14 cellular contexts compared by ENCODE assay signal in genomic region chr2:226738821-226739507, GRCh38.
DNase-seq lines count a peak whose midpoint lies in the region; ATAC-seq and TF ChIP-seq lines count a peak whose summit lies in the region.
"Had no signal": no experiment of that assay in that cellular context is flagged by ENCODE, and none has a peak within 500 bp of the region (broad histone marks: within the 10 kb centered on the region; RNA-seq: fewer than 3 reads in every experiment).

No MANE protein-coding gene starts in this region.

- no peak overlapping the region for H3K27ac Mint-ChIP-seq in CD4-positive, alpha-beta T cell
- no peak overlapping the region for H3K27ac Mint-ChIP-seq in natural killer cell treated with Interleukin-12 subunit alpha and Interleukin-12 subunit beta and Interleukin-15 and Interleukin-18, amount 100 ng/mL, for 72 hours
- H3K27ac Mint-ChIP-seq: activated naive CD8-positive, alpha-beta T cell treated with anti-CD3 and anti-CD28 coated beads, Interleukin-2, amount 50 U/mL, for 24 hours; T-helper 1 cell treated with Interleukin-12 subunit alpha and Interleukin-12 subunit beta and Interleukin-4 antibody, amounts not matched to agents 30 μg/mL and 1 μg/mL, for 36 hours had no signal

- no peak for TF ChIP-seq POLR2A in breast epithelium (IDR thresholded peaks at IDR 0.05)
- no peak for TF ChIP-seq POLR2A in upper lobe of left lung (IDR thresholded peaks at IDR 0.05)

- H3K4me1 Mint-ChIP-seq in CD4-positive, alpha-beta T cell (ENCODE audit: low read depth), result peaks cover 8% of the 10 kb centered on the region
- H3K4me1 Mint-ChIP-seq in natural killer cell treated with Interleukin-12 subunit alpha and Interleukin-12 subunit beta and Interleukin-15 and Interleukin-18, amount 100 ng/mL, for 72 hours (ENCODE audit: low read depth in 2 of 2), result no peaks in the 10 kb centered on the region

- H3K4me3 Mint-ChIP-seq in CD4-positive, alpha-beta T cell, result no peak overlapping the region
- H3K4me3 Mint-ChIP-seq in natural killer cell treated with Interleukin-12 subunit alpha and Interleukin-12 subunit beta and Interleukin-15 and Interleukin-18, amount 100 ng/mL, for 72 hours, result no peak overlapping the region
- H3K4me3 Mint-ChIP-seq: activated naive CD8-positive, alpha-beta T cell treated with anti-CD3 and anti-CD28 coated beads, Interleukin-2, amount 50 U/mL, for 24 hours; T-helper 1 cell treated with Interleukin-12 subunit alpha and Interleukin-12 subunit beta and Interleukin-4 antibody, amounts not matched to agents 30 μg/mL and 1 μg/mL, for 36 hours had no signal

- TF ChIP-seq CTCF in breast epithelium (IDR thresholded peaks at IDR 0.05) (no peak), upper lobe of left lung (IDR thresholded peaks at IDR 0.05) (no peak)
- TF ChIP-seq CTCF in CD4-positive, alpha-beta T cell (IDR thresholded peaks at IDR 0.05), result no peak

- H3K27ac ChIP-seq in HUES64 (ENCODE audit: low read depth, low read length) (peak overlapping the region; percentile 50; the same call in 1 of the 2 replicates), breast epithelium (peak overlapping the region; percentile 83), skeletal muscle tissue (ENCODE audit: low read depth, low read length) (peak overlapping the region; percentile 24), upper lobe of left lung (no peak overlapping the region)
- H3K27ac ChIP-seq in CD4-positive, alpha-beta T cell (ENCODE audit: low read depth, low read length), result no peak overlapping the region

- DNase-seq in breast epithelium (ENCODE audit: low spot score in 2 of 2), result peak in 1 of 2 donors; percentile 45
- peak in 1 of 2 donors; percentile 37 for DNase-seq in left colon
- DNase-seq in CD4-positive, alpha-beta T cell, result no peak
- DNase-seq in SW 1271 (lab: John Stamatoyannopoulos, UW), result no peak
- DNase-seq in upper lobe of left lung, result no peak
- DNase-seq in natural killer cell treated with Interleukin-12 subunit alpha and Interleukin-12 subunit beta and Interleukin-15 and Interleukin-18, amount 100 ng/mL, for 72 hours (ENCODE audit: low spot score), result no peak
- DNase-seq: activated naive CD8-positive, alpha-beta T cell treated with anti-CD3 and anti-CD28 coated beads, Interleukin-2, amount 50 U/mL, for 24 hours; activated T-cell treated with anti-CD3 and anti-CD28 coated beads, Interleukin-2, amount 50 U/mL, for 1 hour; NCI-H1092 treated with DMSO at 0.1 percent for 48 hours had no signal

- no peaks in the 10 kb centered on the region for H3K27me3 Mint-ChIP-seq in CD4-positive, alpha-beta T cell
- H3K27me3 Mint-ChIP-seq in natural killer cell treated with Interleukin-12 subunit alpha and Interleukin-12 subunit beta and Interleukin-15 and Interleukin-18, amount 100 ng/mL, for 72 hours, result peaks cover 10 to 17% of the 10 kb centered on the region in 2 donors
- H3K27me3 Mint-ChIP-seq: activated naive CD8-positive, alpha-beta T cell treated with anti-CD3 and anti-CD28 coated beads, Interleukin-2, amount 50 U/mL, for 24 hours had no signal

- ATAC-seq in left colon, result peak; percentile 85
- no peak for ATAC-seq in CD4-positive, alpha-beta T cell (ENCODE audit: poor library complexity)
- ATAC-seq in upper lobe of left lung (ENCODE audit: low FRiP score in 2 of 2), result no peak
- ATAC-seq in natural killer cell treated with Interleukin-12 subunit alpha and Interleukin-12 subunit beta and Interleukin-15 and Interleukin-18, amount 100 ng/mL, for 72 hours, result no peak
- ATAC-seq: activated naive CD8-positive, alpha-beta T cell treated with anti-CD3 and anti-CD28 coated beads, Interleukin-2, amount 50 U/mL, for 24 hours; esophagus mucosa; PC-3 had no signal

- H3K36me3 ChIP-seq in HUES64 (ENCODE audit: insufficient read depth, low read length) (peaks cover 17% of the 10 kb centered on the region; the same call in 1 of the 2 replicates), breast epithelium (no peaks in the 10 kb centered on the region), skeletal muscle tissue (ENCODE audit: control insufficient read depth in 3 of 3, insufficient read depth in 3 of 3, low read length in 3 of 3) (peaks cover 0 to 3% (median 0%) of the 10 kb centered on the region in 3 donors), upper lobe of left lung (no peaks in the 10 kb centered on the region)

- no peak overlapping the region for H3K4me3 ChIP-seq in HUES64 (ENCODE audit: low read length)
- H3K4me3 ChIP-seq in breast epithelium, result no peak overlapping the region
- H3K4me3 ChIP-seq in skeletal muscle tissue (ENCODE audit: low read length in 3 of 3), result peak overlapping the region in 1 of 3 donors; percentile 44
- H3K4me3 ChIP-seq in upper lobe of left lung, result no peak overlapping the region

- H3K9me3 ChIP-seq in HUES64 (ENCODE audit: insufficient read depth, low read depth, low read length) (no peaks in the 10 kb centered on the region), breast epithelium (no peaks in the 10 kb centered on the region), skeletal muscle tissue (ENCODE audit: control insufficient read depth in 3 of 3, low read length in 3 of 3) (no peaks in the 10 kb centered on the region), upper lobe of left lung (no peaks in the 10 kb centered on the region)
- H3K9me3 ChIP-seq in CD4-positive, alpha-beta T cell (ENCODE audit: control insufficient read depth, low read length), result no peaks in the 10 kb centered on the region

- no peaks in the 10 kb centered on the region for H3K36me3 Mint-ChIP-seq in CD4-positive, alpha-beta T cell (ENCODE audit: low read depth)
- H3K36me3 Mint-ChIP-seq in natural killer cell treated with Interleukin-12 subunit alpha and Interleukin-12 subunit beta and Interleukin-15 and Interleukin-18, amount 100 ng/mL, for 72 hours, result no peaks in the 10 kb centered on the region

- H3K9ac ChIP-seq in HUES64 (ENCODE audit: low read depth, low read length), result peak overlapping the region; percentile 23; the same call in 1 of the 2 replicates
- H3K9ac ChIP-seq in skeletal muscle tissue (ENCODE audit: low read depth in 1 of 3, low read length in 3 of 3), result peak overlapping the region in 1 of 3 donors; percentile 18

- CTCF ChIA-PET in CD4-positive, alpha-beta T cell (lab: Charles Lee), result no interaction called here

- 81% methylated on average over 5 of the region's 6 CpGs for WGBS in HUES64
- WGBS in upper lobe of left lung, 2 donors, result 50 to 58% methylated on average over 6 of the region's 6 CpGs

- peak in 1 of 4 donors; percentile 21 for TF ChIP-seq EP300 in upper lobe of left lung (IDR thresholded peaks at IDR 0.05)

- intact Hi-C loops in breast epithelium (cut with DNase I; ENCODE audit: low total_unique reads) (no loop called here), left colon (cut with DNase I, micrococcal nuclease) (no loop called here)
- intact Hi-C loops in CD4-positive, alpha-beta T cell (cut with DNase I, micrococcal nuclease), result no loop called here

- no peaks in the 10 kb centered on the region for H3K9me3 Mint-ChIP-seq in CD4-positive, alpha-beta T cell
- no peaks in the 10 kb centered on the region for H3K9me3 Mint-ChIP-seq in natural killer cell treated with Interleukin-12 subunit alpha and Interleukin-12 subunit beta and Interleukin-15 and Interleukin-18, amount 100 ng/mL, for 72 hours
- H3K9me3 Mint-ChIP-seq: activated naive CD8-positive, alpha-beta T cell treated with anti-CD3 and anti-CD28 coated beads, Interleukin-2, amount 50 U/mL, for 24 hours had no signal

- no peaks in the 10 kb centered on the region for H3K27me3 ChIP-seq in HUES64 (ENCODE audit: insufficient read depth, low read length)
- no peaks in the 10 kb centered on the region for H3K27me3 ChIP-seq in breast epithelium
- H3K27me3 ChIP-seq in skeletal muscle tissue (ENCODE audit: control insufficient read depth in 3 of 3, insufficient read depth in 3 of 3, low read length in 3 of 3), result no peaks in the 10 kb centered on the region
- H3K27me3 ChIP-seq in CD4-positive, alpha-beta T cell (ENCODE audit: control insufficient read depth, insufficient read depth, low read length), result no peaks in the 10 kb centered on the region
- H3K27me3 ChIP-seq in upper lobe of left lung, result no peaks in the 10 kb centered on the region

- POLR2A ChIA-PET in CD4-positive, alpha-beta T cell (lab: Charles Lee), result no interaction called here

- H3K4me1 ChIP-seq in HUES64 (ENCODE audit: insufficient read depth, low read length) (peaks cover 34% of the 10 kb centered on the region; the same call in 1 of the 2 replicates), breast epithelium (peaks cover 5 to 6% of the 10 kb centered on the region in 2 donors), skeletal muscle tissue (ENCODE audit: control insufficient read depth in 3 of 3, insufficient read depth in 3 of 3, low read length in 3 of 3) (peaks cover 30 to 38% (median 33%) of the 10 kb centered on the region in 3 donors), upper lobe of left lung (peaks cover 7 to 14% (median 8%) of the 10 kb centered on the region in 4 donors)

Comparison
In these comparisons a context has a peak if more than half of its experiments do, and no peak if none do; other contexts are left out.
1. H3K27ac ChIP-seq: peak in HUES64 (single experiment), breast epithelium (2 of 2) and skeletal muscle tissue (single experiment); none in CD4-positive, alpha-beta T cell (single experiment) and upper lobe of left lung (0 of 4).